In the genomic region with DNA sequence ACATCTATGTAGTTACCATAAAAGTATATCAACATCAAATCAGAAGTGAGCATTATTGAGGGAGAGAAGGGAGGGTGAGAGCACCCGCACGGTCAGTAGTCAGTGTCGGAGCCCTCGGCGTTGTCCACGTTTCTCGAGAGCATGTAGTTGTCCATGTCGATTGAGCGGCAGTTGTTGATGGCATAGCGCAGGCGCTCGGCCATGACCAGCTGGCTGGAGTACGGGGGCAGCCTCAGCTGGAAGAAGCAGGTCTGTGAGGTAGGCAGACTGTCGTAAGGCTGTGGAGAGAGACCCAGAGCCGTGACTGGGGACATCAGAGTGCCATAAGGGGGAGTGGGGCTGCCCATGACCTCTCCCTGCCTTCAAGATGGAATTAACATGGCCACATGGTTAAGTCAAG, we compare ENCODE assay signal across 17 cellular contexts.
"Had no signal": no experiment of that assay in that cellular context is flagged by ENCODE, and none has a peak within 500 bp of the region (broad histone marks: within the 10 kb centered on the region; RNA-seq: fewer than 3 reads in every experiment).

No MANE protein-coding gene starts in this region.

- H3K4me3 ChIP-seq: breast epithelium, gastroesophageal sphincter, lung, SJSA1, suprapubic skin, upper lobe of left lung had no signal

- ATAC-seq: gastroesophageal sphincter; stimulated activated naive CD8-positive, alpha-beta T cell treated with anti-CD3 and anti-CD28 coated beads, Interleukin-15, Interleukin-2, amounts not matched to agents 100 U/mL and 50 U/mL, for 24 hours had no signal

- DNase-seq: activated gamma-delta T cell treated with Interleukin-2 at 50 U/mL for 16 hours; activated naive CD8-positive, alpha-beta T cell treated with anti-CD3 and anti-CD28 coated beads, Interleukin-2, amount 10 ng/mL, durations not matched to agents 7 days and 5 days; activated T-cell treated with anti-CD3 and anti-CD28 coated beads, Interleukin-2, amount 50 U/mL, for 48 hours; anterior cingulate cortex; midbrain; stimulated activated CD4-positive, alpha-beta T cell treated with anti-CD3 and anti-CD28 coated beads, Interleukin-15, amount 100 ng/mL, for 24 hours; stimulated activated CD4-positive, alpha-beta T cell treated with anti-CD3 and anti-CD28 coated beads, Interleukin-4, amount 100 ng/mL, for 1 hour; stimulated activated naive CD8-positive, alpha-beta T cell treated with anti-CD3 and anti-CD28 coated beads, Interleukin-15, Interleukin-2, amounts not matched to agents 100 U/mL and 50 U/mL, for 24 hours; SW 1271 had no signal

- H3K4me1 ChIP-seq: SJSA1 had no signal

- H3K9me3 ChIP-seq: breast epithelium, gastroesophageal sphincter, neutrophil, SJSA1, suprapubic skin, upper lobe of left lung had no signal

- H3K27me3 ChIP-seq: breast epithelium, gastroesophageal sphincter, neutrophil, SJSA1, suprapubic skin, upper lobe of left lung had no signal

- H3K27ac ChIP-seq: neutrophil, parathyroid adenoma, SJSA1, suprapubic skin, upper lobe of left lung had no signal

- H3K9me3 Mint-ChIP-seq: activated naive CD8-positive, alpha-beta T cell treated with anti-CD3 and anti-CD28 coated beads, Interleukin-2, amount 10 ng/mL, durations not matched to agents 7 days and 5 days had no signal

- H3K4me3 Mint-ChIP-seq: activated naive CD8-positive, alpha-beta T cell treated with anti-CD3 and anti-CD28 coated beads, Interleukin-2, amount 10 ng/mL, durations not matched to agents 7 days and 5 days had no signal

- H3K27me3 Mint-ChIP-seq: activated naive CD8-positive, alpha-beta T cell treated with anti-CD3 and anti-CD28 coated beads, Interleukin-2, amount 10 ng/mL, durations not matched to agents 7 days and 5 days had no signal
